In the genomic region with DNA sequence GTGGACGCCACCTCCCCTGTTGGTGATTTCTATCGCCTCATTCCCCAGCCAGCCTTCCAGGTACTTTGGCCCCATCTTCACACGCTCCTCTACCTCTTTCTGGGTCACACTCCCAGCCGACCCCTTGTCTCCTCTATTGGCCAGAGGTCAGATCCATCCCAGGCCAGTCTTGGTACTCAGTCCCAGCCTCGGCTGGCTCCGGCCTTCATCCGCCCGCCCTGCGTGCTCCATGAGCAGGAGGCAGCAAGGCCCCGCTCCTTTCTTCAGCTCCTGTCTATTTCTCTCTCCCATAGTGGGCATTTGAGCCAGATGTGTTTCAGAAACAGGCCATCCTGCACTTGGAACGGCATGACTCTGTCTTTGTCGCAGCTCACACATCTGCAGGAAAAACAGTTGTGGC, we compare ENCODE assay signal across 30 cellular contexts. TPM values are rescaled to one million over a fixed set of nuclear protein-coding genes. Genes with fewer than 3 reads are reported as not detected.
DNase-seq lines count a peak whose midpoint lies in the region; ATAC-seq, FAIRE-seq and TF ChIP-seq lines count a peak whose summit lies in the region.
"Had no signal": no experiment of that assay in that cellular context is flagged by ENCODE, and none has a peak within 500 bp of the region (broad histone marks: within the 10 kb centered on the region; RNA-seq: fewer than 3 reads in every experiment).

No MANE protein-coding gene starts in this region.

- no peak overlapping the region for H3K4me2 ChIP-seq in neural progenitor cell

- no peak overlapping the region for H2AFZ ChIP-seq in neural progenitor cell (replicated peaks)

- H3K27ac ChIP-seq in CD8-positive, alpha-beta memory T cell (ENCODE audit: low read depth, low read length): no peak overlapping the region
- H3K27ac ChIP-seq in neural progenitor cell (no peak overlapping the region), pancreas (no peak overlapping the region)
- H3K27ac ChIP-seq: ascending aorta, esophagus squamous epithelium, lower lobe of right lung, Peyer's patch, prostate gland, sigmoid colon, SJCRH30, stomach, tibial artery had no signal

- H3K79me2 ChIP-seq in neural progenitor cell (ENCODE audit: low read depth): peaks cover 37% of the 10 kb centered on the region

- no peaks in the 10 kb centered on the region for H4K20me1 ChIP-seq in neural progenitor cell (ENCODE audit: low read depth)

- ATAC-seq in GM21390 (IDR thresholded peaks at IDR 0.05; ENCODE audit: unreplicated experiment) (no peak), HG03196 (IDR thresholded peaks at IDR 0.05; ENCODE audit: unreplicated experiment) (no peak), pancreas (no peak)
- ATAC-seq: K562, lower lobe of right lung had no signal

- FAIRE-seq in pancreas (lab: Jason Lieb, UNC): no peak
- FAIRE-seq: K562, TTC549 had no signal

- H3K9ac ChIP-seq in neural progenitor cell: no peak overlapping the region

- peaks cover 27% of the 10 kb centered on the region for H3K4me1 ChIP-seq in CD8-positive, alpha-beta memory T cell (ENCODE audit: insufficient read depth, low read length)
- H3K4me1 ChIP-seq in neural progenitor cell (peaks cover 11% of the 10 kb centered on the region), pancreas (peaks cover 0 to 14% (median 6%) of the 10 kb centered on the region in 3 donors)
- H3K4me1 ChIP-seq: prostate gland had no signal

- H3K27me3 ChIP-seq in CD8-positive, alpha-beta memory T cell (ENCODE audit: insufficient read depth, low read length, poor library complexity, severe bottlenecking): no peaks in the 10 kb centered on the region
- H3K27me3 ChIP-seq in neural progenitor cell (no peaks in the 10 kb centered on the region), pancreas (no peaks in the 10 kb centered on the region)
- H3K27me3 ChIP-seq: ascending aorta, esophagus squamous epithelium, Peyer's patch, sigmoid colon, SJCRH30, stomach, tibial artery had no signal

- H3K4me3 ChIP-seq in CD8-positive, alpha-beta memory T cell (ENCODE audit: low read length): no peak overlapping the region
- H3K4me3 ChIP-seq in neural progenitor cell (no peak overlapping the region), pancreas (no peak overlapping the region)
- H3K4me3 ChIP-seq: ascending aorta, esophagus squamous epithelium, HAP-1, K562, lower lobe of right lung, Peyer's patch, prostate gland, sigmoid colon, SJCRH30, stomach, tibial artery had no signal

- no peaks in the 10 kb centered on the region for H3K9me3 Mint-ChIP-seq in activated CD4-positive, alpha-beta T cell treated with anti-CD3 and anti-CD28 coated beads, Interleukin-2, amount 10 ng/mL, durations not matched to agents 7 days and 5 days
- H3K9me3 Mint-ChIP-seq in CD8-positive, alpha-beta memory T cell: no peaks in the 10 kb centered on the region
- H3K9me3 Mint-ChIP-seq in brain: no peaks in the 10 kb centered on the region
- H3K9me3 Mint-ChIP-seq in neural progenitor cell: no peaks in the 10 kb centered on the region
- H3K9me3 Mint-ChIP-seq: endodermal cell had no signal

- POLR2A ChIA-PET in activated CD4-positive, alpha-beta T cell treated with anti-CD3 and anti-CD28 coated beads, Interleukin-2, amount 10 ng/mL, durations not matched to agents 7 days and 5 days (lab: Charles Lee): no interaction called here
- POLR2A ChIA-PET in CD8-positive, alpha-beta memory T cell (lab: Charles Lee): no interaction called here

- peaks cover 60% of the 10 kb centered on the region for H3K36me3 ChIP-seq in CD8-positive, alpha-beta memory T cell (ENCODE audit: insufficient read depth, low read length)
- H3K36me3 ChIP-seq in neural progenitor cell (peaks cover 1% of the 10 kb centered on the region), pancreas (peaks cover 0 to 41% (median 7%) of the 10 kb centered on the region in 3 donors)

- H3F3A ChIP-seq in neural progenitor cell (ENCODE audit: low read depth): no peaks in the 10 kb centered on the region

- CTCF ChIA-PET in activated CD4-positive, alpha-beta T cell treated with anti-CD3 and anti-CD28 coated beads, Interleukin-2, amount 10 ng/mL, durations not matched to agents 7 days and 5 days (lab: Charles Lee): interaction anchor here (1.1 kb wide), 1 partner anchor 9 kb away, joined by 3 read pairs; no protein-coding TSS in a partner anchor
- CTCF ChIA-PET in CD8-positive, alpha-beta memory T cell (lab: Charles Lee): interaction anchor here (1.0 to 1.6 kb wide), 2 partner anchors 9 to 10 kb away, joined by 3 to 7 read pairs; no protein-coding TSS in a partner anchor

- TF ChIP-seq CTCF in brain (conservative IDR thresholded peaks at IDR 0.05) (no peak), neural progenitor cell (IDR thresholded peaks at IDR 0.05) (no peak), pancreas (IDR thresholded peaks at IDR 0.05) (no peak)

- no peaks in the 10 kb centered on the region for H3K27me3 Mint-ChIP-seq in activated CD4-positive, alpha-beta T cell treated with anti-CD3 and anti-CD28 coated beads, Interleukin-2, amount 10 ng/mL, durations not matched to agents 7 days and 5 days
- H3K27me3 Mint-ChIP-seq in CD8-positive, alpha-beta memory T cell: peaks cover 0 to 1% of the 10 kb centered on the region in 2 donors
- H3K27me3 Mint-ChIP-seq in brain (peaks cover 9% of the 10 kb centered on the region), neural progenitor cell (ENCODE audit: insufficient read depth, low read depth) (peaks cover 2% of the 10 kb centered on the region)

- intact Hi-C loops in pancreas (cut with DNase I): no loop called here

- no peak for DNase-seq in activated CD4-positive, alpha-beta T cell treated with anti-CD3 and anti-CD28 coated beads, Interleukin-2, amount 10 ng/mL, durations not matched to agents 7 days and 5 days
- DNase-seq in activated CD4-positive, alpha-beta T cell treated with anti-CD3 and anti-CD28 coated beads for 4 hours: no peak
- no peak for DNase-seq in CD8-positive, alpha-beta memory T cell
- DNase-seq in neural progenitor cell (ENCODE audit: low spot score): no peak
- DNase-seq in pancreas: no peak
- DNase-seq: activated naive CD4-positive, alpha-beta T cell treated with Interleukin-2 at 50 U/mL for 16 hours; activated T-cell treated with anti-CD3 and anti-CD28 coated beads, Interleukin-2, amount 50 U/mL, for 1 hour; caudate nucleus; endodermal cell; esophagus squamous epithelium; foreskin melanocyte; lower lobe of right lung; NCI-H1417; NCI-H2029 treated with DMSO at 0.1 percent for 48 hours; NCI-H69; Peyer's patch; sigmoid colon; SJCRH30; stomach; tibial artery had no signal

- peaks cover 38% of the 10 kb centered on the region for H3K4me1 Mint-ChIP-seq in activated CD4-positive, alpha-beta T cell treated with anti-CD3 and anti-CD28 coated beads, Interleukin-2, amount 10 ng/mL, durations not matched to agents 7 days and 5 days
- H3K4me1 Mint-ChIP-seq in CD8-positive, alpha-beta memory T cell: peaks cover 34 to 47% (median 40%) of the 10 kb centered on the region in 3 donors
- H3K4me1 Mint-ChIP-seq in brain: peaks cover 32% of the 10 kb centered on the region
- peaks cover 25% of the 10 kb centered on the region for H3K4me1 Mint-ChIP-seq in neural progenitor cell

- H3K9me3 ChIP-seq in CD8-positive, alpha-beta memory T cell (ENCODE audit: low read length): no peaks in the 10 kb centered on the region
- H3K9me3 ChIP-seq in neural progenitor cell (ENCODE audit: low read depth) (no peaks in the 10 kb centered on the region), pancreas (no peaks in the 10 kb centered on the region)
- H3K9me3 ChIP-seq: ascending aorta, esophagus squamous epithelium, HAP-1, lower lobe of right lung, Peyer's patch, prostate gland, sigmoid colon, SJCRH30, stomach, tibial artery had no signal

- H3K27ac Mint-ChIP-seq in activated CD4-positive, alpha-beta T cell treated with anti-CD3 and anti-CD28 coated beads, Interleukin-2, amount 10 ng/mL, durations not matched to agents 7 days and 5 days: peak overlapping the region; percentile 26
- peak overlapping the region in 7 of 8 donors; percentile 46 to 99 (median 83) for H3K27ac Mint-ChIP-seq in CD8-positive, alpha-beta memory T cell
- H3K27ac Mint-ChIP-seq in brain: peak overlapping the region in 2 of 5 experiments; percentile 32 to 35
- no peak overlapping the region for H3K27ac Mint-ChIP-seq in neural progenitor cell
- H3K27ac Mint-ChIP-seq: endodermal cell had no signal

- WGBS in pancreas, 2 donors: 92 to 94% methylated on average over 12 of the region's 12 CpGs

- no peak overlapping the region for H3K4me3 Mint-ChIP-seq in activated CD4-positive, alpha-beta T cell treated with anti-CD3 and anti-CD28 coated beads, Interleukin-2, amount 10 ng/mL, durations not matched to agents 7 days and 5 days
- H3K4me3 Mint-ChIP-seq in CD8-positive, alpha-beta memory T cell: peak overlapping the region in 1 of 7 donors; percentile 56
- H3K4me3 Mint-ChIP-seq in brain (peak overlapping the region in 4 of 5 experiments; percentile 21 to 61 (median 49)), neural progenitor cell (peak overlapping the region; percentile 25)
- H3K4me3 Mint-ChIP-seq: endodermal cell had no signal

- H3K36me3 Mint-ChIP-seq in activated CD4-positive, alpha-beta T cell treated with anti-CD3 and anti-CD28 coated beads, Interleukin-2, amount 10 ng/mL, durations not matched to agents 7 days and 5 days (ENCODE audit: low read depth): peaks cover 53% of the 10 kb centered on the region
- H3K36me3 Mint-ChIP-seq in CD8-positive, alpha-beta memory T cell: peaks cover 0 to 90% (median 18%) of the 10 kb centered on the region in 3 donors
- H3K36me3 Mint-ChIP-seq in brain: peaks cover 57% of the 10 kb centered on the region
- peaks cover 23% of the 10 kb centered on the region for H3K36me3 Mint-ChIP-seq in neural progenitor cell

RNA-seq across cellular contexts. Expression of gene SKIC2, which starts 2.6 kb away (rescaled TPM):
- 100 to 1,000 TPM in 1 of 2 experiments, 10 to 100 TPM in 1; 88.0 to 101 TPM for total RNA-seq in activated CD4-positive, alpha-beta T cell treated with anti-CD3 and anti-CD28 coated beads, Interleukin-2, amount 10 ng/mL, durations not matched to agents 7 days and 5 days
- 100 to 1,000 TPM; 110 to 114 TPM for total RNA-seq in CD8-positive, alpha-beta memory T cell
- polyA plus RNA-seq in CD8-positive, alpha-beta memory T cell: 21.1 TPM
- polyA plus RNA-seq in brain (ENCODE audit: insufficient read depth, low read depth, low replicate concordance): 49.0 TPM
- 21.0 and 50.5 TPM in 2 replicates for total RNA-seq in neural progenitor cell (ENCODE audit: low replicate concordance)
- 10 to 100 TPM; 21.4 to 46.3 (median 25.6) TPM for total RNA-seq in pancreas
- 100 to 1,000 TPM; 117 to 163 TPM for polyA plus RNA-seq in pancreas

RNA-seq across cellular contexts. Expression of gene NELFE, which starts 2.8 kb away (rescaled TPM):
- total RNA-seq in activated CD4-positive, alpha-beta T cell treated with anti-CD3 and anti-CD28 coated beads, Interleukin-2, amount 10 ng/mL, durations not matched to agents 7 days and 5 days: 10 to 100 TPM; 65.2 to 72.3 TPM
- 10 to 100 TPM; 86.1 to 90.6 TPM for total RNA-seq in CD8-positive, alpha-beta memory T cell
- 79.6 TPM for polyA plus RNA-seq in CD8-positive, alpha-beta memory T cell
- 200 TPM for polyA plus RNA-seq in brain (ENCODE audit: insufficient read depth, low read depth, low replicate concordance)
- 129 and 135 TPM in 2 replicates for total RNA-seq in neural progenitor cell (ENCODE audit: low replicate concordance)
- total RNA-seq in pancreas: 10 to 100 TPM; 22.5 to 40.8 (median 28.2) TPM
- polyA plus RNA-seq in pancreas: 10 to 100 TPM; 33.8 to 43.8 TPM

RNA-seq across cellular contexts. Expression of gene DXO, which starts 10.3 kb away (rescaled TPM):
- 10 to 100 TPM; 20.4 to 21.8 TPM for total RNA-seq in activated CD4-positive, alpha-beta T cell treated with anti-CD3 and anti-CD28 coated beads, Interleukin-2, amount 10 ng/mL, durations not matched to agents 7 days and 5 days
- total RNA-seq in CD8-positive, alpha-beta memory T cell: 10 to 100 TPM; 13.8 to 15.8 TPM
- 16.8 TPM for polyA plus RNA-seq in CD8-positive, alpha-beta memory T cell
- 32.3 TPM for polyA plus RNA-seq in brain (ENCODE audit: insufficient read depth, low read depth, low replicate concordance)
- total RNA-seq in neural progenitor cell (ENCODE audit: low replicate concordance): 10.2 and 23.0 TPM in 2 replicates
- total RNA-seq in pancreas: 10 to 100 TPM in 4 of 6 donors, 1 to 10 TPM in 2; 8.2 to 12.6 (median 11.0) TPM
- polyA plus RNA-seq in pancreas: 10 to 100 TPM; 32.0 to 39.7 TPM

RNA-seq across cellular contexts. Expression of gene CFB, which starts 15.7 kb away (rescaled TPM):
- under 1 TPM in 1 of 2 experiments, not detected in 1; 0.37 TPM for total RNA-seq in activated CD4-positive, alpha-beta T cell treated with anti-CD3 and anti-CD28 coated beads, Interleukin-2, amount 10 ng/mL, durations not matched to agents 7 days and 5 days
- under 1 TPM; 0.31 to 0.40 TPM for total RNA-seq in CD8-positive, alpha-beta memory T cell
- polyA plus RNA-seq in CD8-positive, alpha-beta memory T cell: 0.83 TPM
- polyA plus RNA-seq in brain (ENCODE audit: insufficient read depth, low read depth, low replicate concordance): 4.8 TPM
- total RNA-seq in neural progenitor cell (ENCODE audit: low replicate concordance): 0.50 TPM in 1 of 2 replicates, not detected in the other
- 100 to 1,000 TPM in 2 of 6 donors, 10 to 100 TPM in 4; 23.4 to 330 (median 57.1) TPM for total RNA-seq in pancreas
- 100 to 1,000 TPM; 101 to 117 TPM for polyA plus RNA-seq in pancreas
- total RNA-seq: G401, HT1080, SJCRH30 had no signal

RNA-seq across cellular contexts. Expression of gene C4A, which starts 20.2 kb away (rescaled TPM):
- 1 to 10 TPM; 3.0 to 4.2 TPM for total RNA-seq in activated CD4-positive, alpha-beta T cell treated with anti-CD3 and anti-CD28 coated beads, Interleukin-2, amount 10 ng/mL, durations not matched to agents 7 days and 5 days
- 1 to 10 TPM; 3.3 to 3.4 TPM for total RNA-seq in CD8-positive, alpha-beta memory T cell
- 0.40 TPM for polyA plus RNA-seq in CD8-positive, alpha-beta memory T cell
- polyA plus RNA-seq in brain (ENCODE audit: insufficient read depth, low read depth, low replicate concordance): 25.3 TPM
- total RNA-seq in neural progenitor cell (ENCODE audit: low replicate concordance): 1.7 and 4.3 TPM in 2 replicates
- 100 to 1,000 TPM in 3 of 6 donors, 10 to 100 TPM in 3; 14.0 to 789 (median 112) TPM for total RNA-seq in pancreas
- polyA plus RNA-seq in pancreas: 100 to 1,000 TPM in 1 of 2 donors, 10 to 100 TPM in 1; 40.3 to 130 TPM
- total RNA-seq: HT1080 had no signal
